Comparison of ENCODE assay signal across 21 cellular contexts in genomic region chr5:83169938-83170337, GRCh38.
DNase-seq lines count a peak whose midpoint lies in the region; ATAC-seq, FAIRE-seq and TF ChIP-seq lines count a peak whose summit lies in the region.
"Had no signal": no experiment of that assay in that cellular context is flagged by ENCODE, and none has a peak within 500 bp of the region (broad histone marks: within the 10 kb centered on the region; RNA-seq: fewer than 3 reads in every experiment).

No MANE protein-coding gene starts in this region.

- no peak overlapping the region for H3K14ac ChIP-seq in IMR-90 (replicated peaks; ENCODE audit: low read depth, low read length)

- no peak overlapping the region for H3K27ac ChIP-seq in HepG2 (ENCODE audit: extremely low read length, insufficient read depth, low read length)
- H3K27ac ChIP-seq in right lobe of liver: no peak overlapping the region
- no peak overlapping the region for H3K27ac ChIP-seq in IMR-90 (ENCODE audit: insufficient read depth, low read length)
- H3K27ac ChIP-seq in K562 (ENCODE audit: extremely low read depth, low read depth, low read length): no peak overlapping the region
- H3K27ac ChIP-seq in left lung: no peak overlapping the region

- H3K9me1 ChIP-seq in IMR-90 (ENCODE audit: insufficient read depth, low read length): no peaks in the 10 kb centered on the region
- H3K9me1 ChIP-seq in K562 (ENCODE audit: control insufficient read depth, insufficient read depth, low read length): no peaks in the 10 kb centered on the region

- H2AK9ac ChIP-seq in IMR-90 (replicated peaks; ENCODE audit: low read depth, low read length, poor library complexity): no peak overlapping the region

- CTCF ChIA-PET in HepG2 (lab: Yijun Ruan, JAX; ENCODE audit: low intra/inter-chr PET ratio, low total read pairs) (no interaction called here), IMR-90 (lab: Yijun Ruan, JAX) (no interaction called here), K562 (lab: Yijun Ruan, JAX; ENCODE audit: low intra/inter-chr PET ratio) (no interaction called here)

- TF ChIP-seq EP300 in HepG2 (IDR thresholded peaks at IDR 0.05; ENCODE audit: low read depth in 2 of 2, low read length in 2 of 2) (no peak), HepG2 (CRISPR knock-in tag; IDR thresholded peaks at IDR 0.05; ENCODE audit: borderline replicate concordance) (no peak), K562 (IDR thresholded peaks at IDR 0.05; ENCODE audit: low read length) (no peak)

- no peak for TF ChIP-seq POLR2A in HepG2 (IDR thresholded peaks at IDR 0.05; ENCODE audit: insufficient read depth in 1 of 2, low read depth in 2 of 2, low read length in 2 of 2)
- no peak for TF ChIP-seq POLR2A in right lobe of liver (IDR thresholded peaks at IDR 0.05)
- TF ChIP-seq POLR2A in IMR-90 (IDR thresholded peaks at IDR 0.05; ENCODE audit: low read depth, low read length): no peak
- no peak for TF ChIP-seq POLR2A in K562 (conservative IDR thresholded peaks at IDR 0.05)

- no peak overlapping the region for H2BK5ac ChIP-seq in IMR-90 (ENCODE audit: low read depth, low read length, poor library complexity, severe bottlenecking)

- H3K79me2 ChIP-seq in HepG2 (ENCODE audit: insufficient read depth, low read length): no peaks in the 10 kb centered on the region
- no peaks in the 10 kb centered on the region for H3K79me2 ChIP-seq in K562 (ENCODE audit: control insufficient read depth, insufficient read depth, low read length)

- H3K27me3 ChIP-seq in HepG2 (ENCODE audit: control insufficient read depth in 1 of 2, insufficient read depth in 2 of 2, low read length in 2 of 2) (no peaks in the 10 kb centered on the region), right lobe of liver (no peaks in the 10 kb centered on the region), IMR-90 (ENCODE audit: control insufficient read depth, insufficient read depth, low read length) (no peaks in the 10 kb centered on the region), K562 (ENCODE audit: control insufficient read depth in 2 of 2, insufficient read depth in 2 of 2, low read length in 2 of 2) (no peaks in the 10 kb centered on the region), left lung (no peaks in the 10 kb centered on the region)

- no peaks in the 10 kb centered on the region for H3K9me3 ChIP-seq in HepG2 (ENCODE audit: low read length)
- H3K9me3 ChIP-seq in right lobe of liver: no peaks in the 10 kb centered on the region
- no peaks in the 10 kb centered on the region for H3K9me3 ChIP-seq in IMR-90 (ENCODE audit: control insufficient read depth, insufficient read depth, low read length)
- H3K9me3 ChIP-seq in K562 (replicated peaks; ENCODE audit: control insufficient read depth, insufficient read depth, low read depth, low read length): no peaks in the 10 kb centered on the region
- H3K9me3 ChIP-seq in left lung: no peaks in the 10 kb centered on the region
- H3K9me3 ChIP-seq: HAP-1 had no signal

- H3K4me3 ChIP-seq in HepG2 (replicated peaks in 1 of 3; ENCODE audit: insufficient read depth in 1 of 3, low read depth in 2 of 3, low read length in 3 of 3) (no peak overlapping the region), right lobe of liver (no peak overlapping the region), IMR-90 (ENCODE audit: insufficient read depth, low read depth, low read length) (no peak overlapping the region), K562 (no peak overlapping the region), left lung (no peak overlapping the region)
- H3K4me3 ChIP-seq: HAP-1 had no signal

- no peak overlapping the region for H2BK15ac ChIP-seq in IMR-90 (ENCODE audit: low read depth, low read length)

- H2AFZ ChIP-seq in HepG2 (ENCODE audit: low read length) (no peak overlapping the region), IMR-90 (replicated peaks; ENCODE audit: low read length, poor library complexity) (no peak overlapping the region), K562 (ENCODE audit: low read depth, low read length) (no peak overlapping the region)

- H3K18ac ChIP-seq in IMR-90 (ENCODE audit: low read depth, low read length): no peak overlapping the region

- POLR2A ChIA-PET in HepG2 (lab: Yijun Ruan, JAX): no interaction called here
- POLR2A ChIA-PET in IMR-90 (lab: Charles Lee; ENCODE audit: unreplicated experiment): no interaction called here
- POLR2A ChIA-PET in K562 (lab: Yijun Ruan, JAX): no interaction called here

- no peak overlapping the region for H3K4ac ChIP-seq in IMR-90 (ENCODE audit: low read depth, low read length)

- H2AK5ac ChIP-seq in IMR-90 (ENCODE audit: low read depth, low read length): no peak overlapping the region

- in situ Hi-C loops in HepG2 (cut with HindIII; ENCODE audit: extremely low pct_ligation_motif_present, low pct_unique_long_range_greater_than_20kb): no loop called here
- in situ Hi-C loops in IMR-90 (cut with MboI; ENCODE audit: low sequenced_read_pairs): no loop called here
- in situ Hi-C loops in K562 (cut with MboI): no loop called here

- H3K23ac ChIP-seq in IMR-90 (ENCODE audit: low read depth, low read length): no peak overlapping the region

- H2BK120ac ChIP-seq in IMR-90 (ENCODE audit: low read depth, low read length): no peak overlapping the region

- FAIRE-seq in HepG2 (lab: Jason Lieb, UNC) (no peak), K562 (lab: Jason Lieb, UNC) (no peak)
- FAIRE-seq: GM12891, GM18507, H54 had no signal

- H4K91ac ChIP-seq in IMR-90 (ENCODE audit: insufficient read depth, low read depth, low read length): no peak overlapping the region

- H3K4me2 ChIP-seq in HepG2 (ENCODE audit: low read depth, low read length) (no peak overlapping the region), IMR-90 (ENCODE audit: low read depth, low read length) (no peak overlapping the region), K562 (ENCODE audit: insufficient read depth, low read length) (no peak overlapping the region)

- TF ChIP-seq RAD21 in HepG2 (CRISPR knock-in tag; IDR thresholded peaks at IDR 0.05): no peak
- no peak for TF ChIP-seq RAD21 in IMR-90 (IDR thresholded peaks at IDR 0.05; ENCODE audit: low read length)
- no peak for TF ChIP-seq RAD21 in K562 (CRISPR knock-in tag; conservative IDR thresholded peaks at IDR 0.05 in 1 of 2, IDR thresholded peaks at IDR 0.05 in 1 of 2)

- intact Hi-C loops in HepG2 (cut with micrococcal nuclease; ENCODE audit: unreplicated experiment) (no loop called here), right lobe of liver (cut with DNase I) (no loop called here), IMR-90 (cut with micrococcal nuclease) (no loop called here), K562 (cut with micrococcal nuclease) (no loop called here), left ventricle myocardium superior (cut with micrococcal nuclease) (no loop called here), left lung (cut with DNase I) (no loop called here)

- no peak for DNase-seq in HepG2 (ENCODE audit: low spot score)
- no peak for DNase-seq in right lobe of liver
- DNase-seq in IMR-90: no peak
- DNase-seq in K562 (ENCODE audit: extremely low read depth in 1 of 4, low spot score in 3 of 4): no peak
- no peak for DNase-seq in left ventricle myocardium superior
- DNase-seq in left lung: no peak
- DNase-seq: 8988T; C1 segment of cervical spinal cord; Calu3; CD4-positive, alpha-beta memory T cell; COR-L47; DMS79; EL; GF-D8; GOT3; HFFc6 had no signal

- ATAC-seq in HepG2 (no peak), right lobe of liver (no peak), IMR-90 (ENCODE audit: low read depth) (no peak), K562 (no peak), left ventricle myocardium superior (no peak), left lung (no peak), HG03095 (IDR thresholded peaks at IDR 0.05; ENCODE audit: unreplicated experiment) (no peak)

- H4K8ac ChIP-seq in IMR-90 (ENCODE audit: low read depth in 2 of 2, low read length in 2 of 2): no peak overlapping the region

- no peak overlapping the region for H3K56ac ChIP-seq in IMR-90 (ENCODE audit: extremely low read depth, insufficient read depth, low read length)

- BruUV-seq in HepG2 (replicated peaks; lab: Mats Ljungman, UMichigan) (no TSS peak), IMR-90 (replicated peaks; lab: Mats Ljungman, UMichigan) (no TSS peak), K562 (replicated peaks; lab: Mats Ljungman, UMichigan) (no TSS peak)

- no peak for TF ChIP-seq CTCF in HepG2 (CRISPR knock-in tag; IDR thresholded peaks at IDR 0.05)
- TF ChIP-seq CTCF in right lobe of liver (IDR thresholded peaks at IDR 0.05): no peak
- TF ChIP-seq CTCF in IMR-90 (conservative IDR thresholded peaks at IDR 0.05; ENCODE audit: low read depth, low read length): no peak
- no peak for TF ChIP-seq CTCF in K562 (IDR thresholded peaks at IDR 0.05 in 2 of 3, conservative IDR thresholded peaks at IDR 0.05 in 1 of 3; ENCODE audit: insufficient read depth in 2 of 3, low read depth in 1 of 3, low read length in 3 of 3)
- no peak for TF ChIP-seq CTCF in left lung (IDR thresholded peaks at IDR 0.05)

- H3K9ac ChIP-seq in HepG2 (ENCODE audit: insufficient read depth, low read depth, low read length) (no peak overlapping the region), IMR-90 (ENCODE audit: low read depth, low read length) (no peak overlapping the region), K562 (ENCODE audit: insufficient read depth in 1 of 2, low read depth in 2 of 2, low read length in 2 of 2) (no peak overlapping the region)

- H3K36me3 ChIP-seq in HepG2 (replicated peaks in 1 of 2; ENCODE audit: control insufficient read depth in 1 of 2, insufficient read depth in 2 of 2, low read length in 2 of 2): no peaks in the 10 kb centered on the region
- H3K36me3 ChIP-seq in right lobe of liver: no peaks in the 10 kb centered on the region
- no peaks in the 10 kb centered on the region for H3K36me3 ChIP-seq in IMR-90 (ENCODE audit: control insufficient read depth, insufficient read depth, low read length)
- H3K36me3 ChIP-seq in K562 (ENCODE audit: control insufficient read depth, insufficient read depth, low read length): no peaks in the 10 kb centered on the region
- H3K36me3 ChIP-seq in left lung: no peaks in the 10 kb centered on the region
- H3K36me3 ChIP-seq: HAP-1 had no signal

- no peaks in the 10 kb centered on the region for H3K79me1 ChIP-seq in IMR-90 (ENCODE audit: low read depth in 1 of 2, low read length in 2 of 2)

- no peak overlapping the region for H4K5ac ChIP-seq in IMR-90 (ENCODE audit: low read depth, low read length)

- dilution Hi-C loops in IMR-90 (cut with HindIII; ENCODE audit: low sequenced_read_pairs, unreplicated experiment): no loop called here

- H4K20me1 ChIP-seq in HepG2 (ENCODE audit: insufficient read depth, low read length) (no peaks in the 10 kb centered on the region), IMR-90 (ENCODE audit: insufficient read depth, low read length) (no peaks in the 10 kb centered on the region), K562 (replicated peaks; ENCODE audit: control insufficient read depth, insufficient read depth, low read length) (no peaks in the 10 kb centered on the region)

- H2BK20ac ChIP-seq in IMR-90 (ENCODE audit: low read depth, low read length): no peak overlapping the region

- H3K4me1 ChIP-seq in HepG2 (ENCODE audit: insufficient read depth, low read length) (no peaks in the 10 kb centered on the region), right lobe of liver (peaks cover 0 to 28% (median 7%) of the 10 kb centered on the region in 4 donors), IMR-90 (ENCODE audit: control insufficient read depth, insufficient read depth, low read length) (no peaks in the 10 kb centered on the region), K562 (replicated peaks in 1 of 2; ENCODE audit: control insufficient read depth in 2 of 2, insufficient read depth in 2 of 2, low read length in 2 of 2) (no peaks in the 10 kb centered on the region), left lung (no peaks in the 10 kb centered on the region)
- H3K4me1 ChIP-seq: HAP-1 had no signal

Comparison
In these comparisons a context has a peak if more than half of its experiments do, and no peak if none do; other contexts are left out.
1. Of the 241 proteins assayed by ChIP-seq in both HepG2 and K562: peak only in HepG2: none; only in K562: MAFG, NFE2 and NFE2L1; in both: none; in neither: 238.